ENCODE assay signal across 20 cellular contexts in the genomic region with DNA sequence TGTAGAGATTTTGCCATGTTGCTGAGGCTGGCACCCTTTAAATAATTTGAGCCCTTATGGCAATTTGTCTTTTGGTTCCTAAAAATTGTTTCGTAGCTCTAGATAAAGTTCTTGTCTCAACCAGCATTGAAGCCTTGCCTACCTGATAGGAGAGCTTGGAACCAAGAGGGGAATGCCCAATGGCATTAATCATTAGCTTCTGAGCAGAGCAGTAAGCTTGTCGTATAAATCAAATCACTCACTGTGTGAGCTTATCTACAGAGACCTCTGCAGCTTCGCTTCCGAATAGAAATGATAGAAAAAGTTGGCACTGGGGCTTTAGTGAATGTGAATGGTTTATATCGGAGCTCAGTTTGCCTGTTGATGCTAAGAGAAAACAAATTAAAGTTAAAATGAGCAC. TPM values are rescaled to one million over a fixed set of nuclear protein-coding genes. Genes with fewer than 3 reads are reported as not detected.
DNase-seq lines count a peak whose midpoint lies in the region; TF ChIP-seq lines count a peak whose summit lies in the region.
"Had no signal": no experiment of that assay in that cellular context is flagged by ENCODE, and none has a peak within 500 bp of the region (broad histone marks: within the 10 kb centered on the region; RNA-seq: fewer than 3 reads in every experiment).

No MANE protein-coding gene starts in this region.

- H3K27ac Mint-ChIP-seq in endothelial cell (ENCODE audit: unreplicated experiment) = no peak overlapping the region
- H3K27ac Mint-ChIP-seq: CD8-positive, alpha-beta memory T cell had no signal

- H3K4me1 Mint-ChIP-seq in endothelial cell (ENCODE audit: unreplicated experiment) = peaks cover 2% of the 10 kb centered on the region
- H3K4me1 Mint-ChIP-seq: CD8-positive, alpha-beta memory T cell had no signal

- TF ChIP-seq CTCF in epithelial cell of proximal tubule (conservative IDR thresholded peaks at IDR 0.05; ENCODE audit: low read depth, low read length) (no peak), endothelial cell (IDR thresholded peaks at IDR 0.05; ENCODE audit: unreplicated experiment) (no peak)

- H3K4me3 ChIP-seq in epithelial cell of proximal tubule (ENCODE audit: low read depth, low read length) = peak overlapping the region; percentile 8
- H3K4me3 ChIP-seq: SJSA1 had no signal

- no peaks in the 10 kb centered on the region for H3K36me3 Mint-ChIP-seq in endothelial cell (ENCODE audit: low read depth, unreplicated experiment)

- H3K27me3 Mint-ChIP-seq in endothelial cell (ENCODE audit: unreplicated experiment) = no peaks in the 10 kb centered on the region

- DNase-seq in NCI-H82 (lab: John Stamatoyannopoulos, UW) = peak; percentile 61
- DNase-seq in NCI-H82 treated with DMSO at 0.1 percent for 48 hours (lab: John Stamatoyannopoulos, UW; ENCODE audit: unreplicated experiment) = no peak
- DNase-seq in epithelial cell of proximal tubule (ENCODE audit: low read depth) = peak; percentile 52
- DNase-seq in kidney glomerular epithelial cell (lab: John Stamatoyannopoulos, UW) = peak; percentile 68
- DNase-seq in renal cortical epithelial cell (ENCODE audit: low read depth) = peak; percentile 81
- no peak for DNase-seq in germinal center (ENCODE audit: low spot score)
- no peak for DNase-seq in endothelial cell (ENCODE audit: low spot score)
- no peak for DNase-seq in 8988T
- DNase-seq: CD8-positive, alpha-beta memory T cell; DMS53; GDM1; GOT3; HCEC 1CT; NCI-H1092 treated with DMSO at 0.1 percent for 48 hours; NCI-H146; NCI-H2029 treated with DMSO at 0.1 percent for 48 hours; NCI-H2171; NCI-H345; NCI-H524 had no signal

- no peak overlapping the region for H3K4me3 Mint-ChIP-seq in endothelial cell (ENCODE audit: unreplicated experiment)
- H3K4me3 Mint-ChIP-seq: CD8-positive, alpha-beta memory T cell had no signal

- H3K9me3 Mint-ChIP-seq in endothelial cell (ENCODE audit: unreplicated experiment) = no peaks in the 10 kb centered on the region
- H3K9me3 Mint-ChIP-seq: CD8-positive, alpha-beta memory T cell had no signal

RNA-seq across cellular contexts. Expression of gene ANKRD6, which starts 10.7 kb away (rescaled TPM):
- total RNA-seq in epithelial cell of proximal tubule = 4.4 and 6.2 TPM in 2 replicates
- 13.2 and 13.4 TPM in 2 replicates for total RNA-seq in renal cortical epithelial cell
- total RNA-seq in endothelial cell (ENCODE audit: unreplicated experiment) = 70.9 TPM

RNA-seq across cellular contexts. Expression of gene RRAGD, which starts 31.6 kb away (rescaled TPM):
- total RNA-seq in epithelial cell of proximal tubule (10.8 and 12.7 TPM in 2 replicates), renal cortical epithelial cell (4.2 and 9.7 TPM in 2 replicates), endothelial cell (ENCODE audit: unreplicated experiment) (9.8 TPM)
- total RNA-seq: SJSA1 had no signal

Comparison
In these comparisons a context has a peak if more than half of its experiments do, and no peak if none do; other contexts are left out.
1. DNase-seq: peak in NCI-H82 (single experiment), epithelial cell of proximal tubule (single experiment), kidney glomerular epithelial cell (single experiment) and renal cortical epithelial cell (single experiment); none in NCI-H82 treated with DMSO at 0.1 percent for 48 hours (single experiment), germinal center (single experiment), endothelial cell (single experiment) and 8988T (single experiment).